2 cellular contexts compared by ENCODE assay signal in genomic region chr1:41331546-41331917, GRCh38.
A peak's percentile ranks its signal among the peaks of the same experiment; 100 is the strongest.
TF ChIP-seq lines count a peak whose summit lies in the region.

No MANE protein-coding gene starts in this region.

TF ChIP-seq in K562, 482 proteins besides CTCF, POLR2A, EP300 and RAD21:
- peak; percentile 83 for TF ChIP-seq RBM25 (IDR thresholded peaks at IDR 0.05; ENCODE audit: low read depth, low read length, severe bottlenecking)
- peak; percentile 41; the same call in 1 of the 2 replicates for TF ChIP-seq ADNP (tag; IDR thresholded peaks at IDR 0.05)
- TF ChIP-seq KDM1A (IDR thresholded peaks at IDR 0.05) = peak; percentile 47 to 51; a peak in 3 of 4 replicates
- TF ChIP-seq BCOR (IDR thresholded peaks at IDR 0.05) = peak; percentile 66; the same call in 1 of the 2 replicates
- TF ChIP-seq ZFP36 (IDR thresholded peaks at IDR 0.05; ENCODE audit: low read depth, low read length, partially characterized antibody) = peak; percentile 77
- TF ChIP-seq MAZ (CRISPR knock-in tag; conservative IDR thresholded peaks at IDR 0.05 in 1 of 2, IDR thresholded peaks at IDR 0.05 in 1 of 2) = no peak
- no peak for TF ChIP-seq RFX1 (IDR thresholded peaks at IDR 0.05)
- TF ChIP-seq CHD4 (IDR thresholded peaks at IDR 0.05; ENCODE audit: insufficient read depth, insufficient replicate concordance, low read depth, low read length, poor library complexity, severe bottlenecking) = peak; percentile 48
- TF ChIP-seq MNT (conservative IDR thresholded peaks at IDR 0.05) = no peak
- TF ChIP-seq ZNF274 (IDR thresholded peaks at IDR 0.05; ENCODE audit: borderline replicate concordance, low read depth, low read length) = no peak
- TF ChIP-seq SRSF7 (optimal IDR thresholded peaks at IDR 0.05; ENCODE audit: low read depth, low read length) = no peak
- TF ChIP-seq SMARCA5 (IDR thresholded peaks at IDR 0.05) = peak; percentile 79; the same call in 1 of the 2 replicates

TF ChIP-seq in GM12891, 5 proteins besides CTCF, POLR2A, EP300 and RAD21:
- TF ChIP-seq SPI1 (IDR thresholded peaks at IDR 0.05; ENCODE audit: low read depth, low read length) (no peak), TAF1 (IDR thresholded peaks at IDR 0.05; ENCODE audit: low read depth, low read length) (no peak), PAX5 (IDR thresholded peaks at IDR 0.05; ENCODE audit: insufficient read depth, low read length, severe bottlenecking) (no peak), POLR2AphosphoS5 (IDR thresholded peaks at IDR 0.05; ENCODE audit: low read depth, low read length) (no peak), POU2F2 (IDR thresholded peaks at IDR 0.05; ENCODE audit: low read depth, low read length) (no peak)
